Comparison of ENCODE assay signal across 19 cellular contexts in the genomic region with DNA sequence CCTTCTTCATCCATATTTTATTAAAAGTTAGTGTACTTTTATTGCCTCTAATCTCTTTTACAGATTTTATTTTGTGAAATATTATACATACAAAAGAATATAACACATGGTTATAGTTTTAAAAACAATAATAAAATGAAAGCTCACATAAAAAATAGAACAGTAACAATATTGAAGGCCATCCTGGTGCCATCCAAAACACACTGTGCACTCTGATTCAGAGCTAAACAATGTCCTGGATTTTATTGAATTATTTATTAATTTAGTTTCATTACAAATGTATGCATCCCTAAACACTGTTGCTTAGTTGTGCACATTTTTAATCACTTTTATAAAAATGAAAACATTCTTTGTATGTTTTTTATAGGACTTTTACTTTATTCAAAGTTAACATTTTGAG. TPM values are rescaled to one million over a fixed set of nuclear protein-coding genes. Genes with fewer than 3 reads are reported as not detected.
DNase-seq lines count a peak whose midpoint lies in the region; FAIRE-seq and TF ChIP-seq lines count a peak whose summit lies in the region.
"Had no signal": no experiment of that assay in that cellular context is flagged by ENCODE, and none has a peak within 500 bp of the region (broad histone marks: within the 10 kb centered on the region; RNA-seq: fewer than 3 reads in every experiment).

No MANE protein-coding gene starts in this region.

- H3K9me3 ChIP-seq in osteoblast (ENCODE audit: low read depth, low read length), result no peaks in the 10 kb centered on the region
- H3K9me3 ChIP-seq: Caco-2 had no signal

- TF ChIP-seq CTCF in brain microvascular endothelial cell (IDR thresholded peaks at IDR 0.05; ENCODE audit: low read depth, low read length, missing control alignments) (no peak), osteoblast (IDR thresholded peaks at IDR 0.05; ENCODE audit: extremely low read depth, low read depth, low read length) (no peak)

- DNase-seq in HCEC 1CT, result peak; percentile 53
- no peak for DNase-seq in brain microvascular endothelial cell
- no peak for DNase-seq in osteoblast (ENCODE audit: insufficient read length, low spot score, missing footprints)
- DNase-seq in NCI-H774 (lab: John Stamatoyannopoulos, UW), result no peak
- no peak for DNase-seq in H54 (ENCODE audit: insufficient read length, low spot score)
- DNase-seq in DMS 273 treated with DMSO at 0.1 percent for 48 hours (lab: John Stamatoyannopoulos, UW), result no peak
- no peak for DNase-seq in SKM-1 treated with dmso at 0.1 percent for 144 hours (lab: John Stamatoyannopoulos, UW; ENCODE audit: unreplicated experiment)
- DNase-seq: AML-193; Caco-2; GDM1; NCI-H1436 treated with DMSO at 0.1 percent for 48 hours; NCI-H2081 treated with DMSO at 0.1 percent for 48 hours; NCI-H2227 treated with DMSO at 0.1 percent for 48 hours; NCI-H526; NK-92 treated with Interleukin-12 subunit alpha and Interleukin-12 subunit beta, amount 100 ng/mL, for 24 hours; OCI-M1 had no signal

- no peak for TF ChIP-seq POLR2A in H54 (IDR thresholded peaks at IDR 0.05; ENCODE audit: low read depth, low read length)

- H3K4me3 ChIP-seq in ACC112 (ENCODE audit: low read depth, low read length) (peak overlapping the region; percentile 33), brain microvascular endothelial cell (ENCODE audit: low read depth, low read length) (no peak overlapping the region), osteoblast (ENCODE audit: insufficient read depth, low read length) (no peak overlapping the region)
- H3K4me3 ChIP-seq: GM23338 had no signal

- H3K79me2 ChIP-seq in ACC112 (ENCODE audit: control insufficient read depth, insufficient read depth, low read length, unreplicated experiment), result peaks cover 58% of the 10 kb centered on the region
- H3K79me2 ChIP-seq in osteoblast (ENCODE audit: insufficient read depth, low read length), result peaks cover 55% of the 10 kb centered on the region

- FAIRE-seq in H54 (lab: Jason Lieb, UNC), result no peak

- H3K4me1 ChIP-seq in ACC112 (ENCODE audit: control insufficient read depth, insufficient read depth, low read length, unreplicated experiment), result peaks cover 31% of the 10 kb centered on the region
- peaks cover 28% of the 10 kb centered on the region for H3K4me1 ChIP-seq in osteoblast (ENCODE audit: insufficient read depth, low read length)
- H3K4me1 ChIP-seq: Caco-2 had no signal

- 0 out of 2 replicates have a peak, but pooled peaks cover 11% of the 10 kb centered on the region for H3K36me3 ChIP-seq in ACC112 (ENCODE audit: insufficient read depth, low read length)
- peaks cover 3% of the 10 kb centered on the region for H3K36me3 ChIP-seq in brain microvascular endothelial cell (replicated peaks)
- no peaks in the 10 kb centered on the region for H3K36me3 ChIP-seq in osteoblast (ENCODE audit: insufficient read depth, low read length)

- H3K4me2 ChIP-seq in osteoblast (ENCODE audit: insufficient read depth, low read length), result no peak overlapping the region
- H3K4me2 ChIP-seq: GM23338 had no signal

- H3K27me3 ChIP-seq in ACC112 (ENCODE audit: insufficient read depth, low read length), result no peaks in the 10 kb centered on the region
- H3K27me3 ChIP-seq in brain microvascular endothelial cell (replicated peaks), result no peaks in the 10 kb centered on the region
- no peaks in the 10 kb centered on the region for H3K27me3 ChIP-seq in osteoblast (ENCODE audit: insufficient read depth, low read length)

- H4K20me1 ChIP-seq in osteoblast (ENCODE audit: insufficient read depth, low read length), result peaks cover 6% of the 10 kb centered on the region

- in situ Hi-C loops in brain microvascular endothelial cell (cut with HindIII; ENCODE audit: low pct_ligation_motif_present, low sequenced_read_pairs), result no loop called here

- peak overlapping the region; percentile 23 for H2AFZ ChIP-seq in ACC112 (ENCODE audit: low read length, unreplicated experiment)
- H2AFZ ChIP-seq in osteoblast (ENCODE audit: low read length), result no peak overlapping the region
- H2AFZ ChIP-seq: GM23338 had no signal

- H3K27ac ChIP-seq in ACC112 (ENCODE audit: low read depth, low read length) (peak overlapping the region; percentile 73), brain microvascular endothelial cell (peak overlapping the region; percentile 58), osteoblast (ENCODE audit: low read depth, low read length) (peak overlapping the region; percentile 59)
- H3K27ac ChIP-seq: RWPE1 had no signal

RNA-seq across cellular contexts. Expression of a gene that starts 32.9 kb away (rescaled TPM):
- total RNA-seq in osteoblast, result 22.8 and 24.8 TPM in 2 replicates
